In genomic region chr16:53094013-53094630, GRCh38 we compare ENCODE assay signal across 8 cellular contexts. TPM values are rescaled to one million over a fixed set of nuclear protein-coding genes. Genes with fewer than 3 reads are reported as not detected.
DNase-seq lines count a peak whose midpoint lies in the region; ATAC-seq and TF ChIP-seq lines count a peak whose summit lies in the region.

No MANE protein-coding gene starts in this region.

- BruUV-seq in PC-9 (replicated peaks; lab: Mats Ljungman, UMichigan) = no TSS peak

- H3K27me3 Mint-ChIP-seq in CD4-positive, alpha-beta T cell = no peaks in the 10 kb centered on the region
- H3K27me3 Mint-ChIP-seq in nephron progenitor cell (ENCODE audit: low read depth, poor library complexity) = no peaks in the 10 kb centered on the region

- ATAC-seq in CD4-positive, alpha-beta T cell (ENCODE audit: poor library complexity) = peak; percentile 60
- ATAC-seq in GM19035 (IDR thresholded peaks at IDR 0.05; ENCODE audit: unreplicated experiment) (peak; percentile 44), HG03159 (IDR thresholded peaks at IDR 0.05; ENCODE audit: unreplicated experiment) (peak; percentile 49)

- H3K9me3 Mint-ChIP-seq in CD4-positive, alpha-beta T cell = no peaks in the 10 kb centered on the region
- no peaks in the 10 kb centered on the region for H3K9me3 Mint-ChIP-seq in nephron progenitor cell

- H3K27ac Mint-ChIP-seq in CD4-positive, alpha-beta T cell = peak overlapping the region; percentile 67
- H3K27ac Mint-ChIP-seq in nephron progenitor cell = peak overlapping the region; percentile 72

- no peaks in the 10 kb centered on the region for H4K20me1 ChIP-seq in PC-9 (ENCODE audit: insufficient read depth)

- TF ChIP-seq CTCF in CD4-positive, alpha-beta T cell (IDR thresholded peaks at IDR 0.05) = no peak
- TF ChIP-seq CTCF in PC-9 (conservative IDR thresholded peaks at IDR 0.05) (no peak), nephron progenitor cell (IDR thresholded peaks at IDR 0.05) (no peak)

- peaks cover 42% of the 10 kb centered on the region for H3K4me1 ChIP-seq in PC-9 (replicated peaks; ENCODE audit: insufficient read depth)
- peaks cover 21% of the 10 kb centered on the region for H3K4me1 ChIP-seq in effector memory CD4-positive, alpha-beta T cell (ENCODE audit: control insufficient read depth, insufficient read depth, low read length, poor library complexity, severe bottlenecking)

- H3F3A ChIP-seq in PC-9 (ENCODE audit: insufficient read depth, low read depth) = peaks cover 40% of the 10 kb centered on the region

- H3K27ac ChIP-seq in CD4-positive, alpha-beta T cell (ENCODE audit: low read depth, low read length) = no peak overlapping the region
- peak overlapping the region; percentile 76 for H3K27ac ChIP-seq in PC-9
- H3K27ac ChIP-seq in effector memory CD4-positive, alpha-beta T cell (ENCODE audit: insufficient read depth, low read length, poor library complexity, severe bottlenecking) = no peak overlapping the region

- peak overlapping the region; percentile 79 for H2AFZ ChIP-seq in PC-9

- peaks cover 24% of the 10 kb centered on the region for H3K4me1 Mint-ChIP-seq in CD4-positive, alpha-beta T cell (ENCODE audit: low read depth)
- peaks cover 73% of the 10 kb centered on the region for H3K4me1 Mint-ChIP-seq in nephron progenitor cell

- no peaks in the 10 kb centered on the region for H3K36me3 ChIP-seq in PC-9 (ENCODE audit: low read depth)
- no peaks in the 10 kb centered on the region for H3K36me3 ChIP-seq in effector memory CD4-positive, alpha-beta T cell (ENCODE audit: control insufficient read depth, insufficient read depth, low read length)

- peaks cover 16% of the 10 kb centered on the region; the same call in 1 of the 2 replicates for H3K79me2 ChIP-seq in PC-9 (ENCODE audit: low read depth)

- peak in 5 of 10 experiments; percentile 5 to 25 (median 10) for DNase-seq in CD4-positive, alpha-beta T cell
- DNase-seq in PC-9 = peak; percentile 70 to 80
- DNase-seq in effector memory CD4-positive, alpha-beta T cell = peak; percentile 32 to 58 (median 40)
- no peak for DNase-seq in nephron progenitor cell
- DNase-seq in stimulated activated CD4-positive, alpha-beta T cell treated with anti-CD3 and anti-CD28 coated beads, Interleukin-4, amount 100 ng/mL, for 4 hours = no peak
- no peak for DNase-seq in cerebellar cortex (ENCODE audit: low spot score)

- POLR2A ChIA-PET in CD4-positive, alpha-beta T cell (lab: Charles Lee) = no interaction called here
- POLR2A ChIA-PET in PC-9 (lab: Charles Lee; ENCODE audit: unreplicated experiment) = no interaction called here

- H3K9me3 ChIP-seq in CD4-positive, alpha-beta T cell (ENCODE audit: control insufficient read depth, low read length) = no peaks in the 10 kb centered on the region
- H3K9me3 ChIP-seq in PC-9 (ENCODE audit: insufficient read depth, low read depth) = no peaks in the 10 kb centered on the region
- no peaks in the 10 kb centered on the region for H3K9me3 ChIP-seq in effector memory CD4-positive, alpha-beta T cell (ENCODE audit: control insufficient read depth, low read length)

- H3K4me3 ChIP-seq in PC-9 = peak overlapping the region; percentile 28; the same call in 1 of the 2 replicates
- no peak overlapping the region for H3K4me3 ChIP-seq in effector memory CD4-positive, alpha-beta T cell (ENCODE audit: insufficient read depth, low read depth, low read length, poor library complexity, severe bottlenecking)

- H3K27me3 ChIP-seq in CD4-positive, alpha-beta T cell (ENCODE audit: control insufficient read depth, insufficient read depth, low read length) = no peaks in the 10 kb centered on the region
- no peaks in the 10 kb centered on the region for H3K27me3 ChIP-seq in PC-9 (ENCODE audit: insufficient read depth, low read depth)
- H3K27me3 ChIP-seq in effector memory CD4-positive, alpha-beta T cell (replicated peaks; ENCODE audit: control insufficient read depth, insufficient read depth, low read length, poor library complexity, severe bottlenecking) = no peaks in the 10 kb centered on the region

- CTCF ChIA-PET in CD4-positive, alpha-beta T cell (lab: Charles Lee) = no interaction called here
- CTCF ChIA-PET in PC-9 (lab: Charles Lee) = no interaction called here

- H3K9me2 ChIP-seq in PC-9 (ENCODE audit: insufficient read depth) = no peaks in the 10 kb centered on the region

- no peaks in the 10 kb centered on the region for H3K36me3 Mint-ChIP-seq in CD4-positive, alpha-beta T cell (ENCODE audit: low read depth)
- no peaks in the 10 kb centered on the region for H3K36me3 Mint-ChIP-seq in nephron progenitor cell (ENCODE audit: low read depth)

- peak overlapping the region; percentile 63 for H3K4me2 ChIP-seq in PC-9

- no peak overlapping the region for H3K4me3 Mint-ChIP-seq in CD4-positive, alpha-beta T cell
- no peak overlapping the region for H3K4me3 Mint-ChIP-seq in nephron progenitor cell

- intact Hi-C loops in CD4-positive, alpha-beta T cell (cut with DNase I, micrococcal nuclease) = no loop called here
- intact Hi-C loops in PC-9 (cut with micrococcal nuclease; ENCODE audit: unreplicated experiment) = no loop called here

RNA-seq across cellular contexts. Expression of gene CHD9, which starts 39.3 kb away (rescaled TPM):
- 10 to 100 TPM; 28.2 to 28.8 TPM for total RNA-seq in CD4-positive, alpha-beta T cell
- 19.2 and 26.3 TPM in 2 replicates for total RNA-seq in PC-9 (2021)

RNA-seq across cellular contexts. Expression of gene CHD9NB, which starts 41.4 kb away (rescaled TPM):
- total RNA-seq in CD4-positive, alpha-beta T cell = not detected
- total RNA-seq in PC-9 (2021) = 1.9 and 2.8 TPM in 2 replicates

Comparison
In these comparisons a context has a peak if more than half of its experiments do, and no peak if none do; other contexts are left out.
1. DNase-seq: peak in PC-9 (2 of 2) and effector memory CD4-positive, alpha-beta T cell (3 of 3); none in nephron progenitor cell (single experiment), stimulated activated CD4-positive, alpha-beta T cell treated with anti-CD3 and anti-CD28 coated beads, Interleukin-4, amount 100 ng/mL, for 4 hours (0 of 2) and cerebellar cortex (single experiment).
2. Peak in every context shown above with its lines, with median percentiles within 50 percentile points of each other: ATAC-seq.